Comparison of ENCODE assay signal across 1 cellular context in the genomic region with DNA sequence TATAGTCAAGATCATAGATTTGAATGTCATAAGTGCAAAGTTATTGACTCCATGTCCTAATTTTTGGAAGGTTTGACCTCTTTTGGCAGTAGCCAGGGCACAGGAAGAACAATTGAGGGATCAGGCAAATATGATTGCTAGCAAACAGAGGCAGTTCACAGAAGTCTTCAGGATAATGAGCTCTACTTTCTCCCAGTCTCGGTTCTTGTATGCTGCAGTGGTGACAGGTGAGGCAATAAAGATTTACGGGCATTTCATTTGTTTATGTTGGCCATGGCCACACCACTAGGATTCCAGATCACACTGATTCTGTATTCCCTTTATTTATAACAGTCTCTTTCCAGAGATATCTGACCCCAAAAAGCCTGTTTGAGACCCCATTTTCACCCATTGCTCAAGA.
TF ChIP-seq lines count a peak whose summit lies in the region.

No MANE protein-coding gene starts in this region.

TF ChIP-seq in IMR-90, 13 proteins besides CTCF, POLR2A, EP300 and RAD21 (continued from another document):
- no peak for TF ChIP-seq MXI1 (IDR thresholded peaks at IDR 0.05; ENCODE audit: borderline replicate concordance, low read depth, low read length)
